ENCODE assay signal across 8 cellular contexts in the genomic region with DNA sequence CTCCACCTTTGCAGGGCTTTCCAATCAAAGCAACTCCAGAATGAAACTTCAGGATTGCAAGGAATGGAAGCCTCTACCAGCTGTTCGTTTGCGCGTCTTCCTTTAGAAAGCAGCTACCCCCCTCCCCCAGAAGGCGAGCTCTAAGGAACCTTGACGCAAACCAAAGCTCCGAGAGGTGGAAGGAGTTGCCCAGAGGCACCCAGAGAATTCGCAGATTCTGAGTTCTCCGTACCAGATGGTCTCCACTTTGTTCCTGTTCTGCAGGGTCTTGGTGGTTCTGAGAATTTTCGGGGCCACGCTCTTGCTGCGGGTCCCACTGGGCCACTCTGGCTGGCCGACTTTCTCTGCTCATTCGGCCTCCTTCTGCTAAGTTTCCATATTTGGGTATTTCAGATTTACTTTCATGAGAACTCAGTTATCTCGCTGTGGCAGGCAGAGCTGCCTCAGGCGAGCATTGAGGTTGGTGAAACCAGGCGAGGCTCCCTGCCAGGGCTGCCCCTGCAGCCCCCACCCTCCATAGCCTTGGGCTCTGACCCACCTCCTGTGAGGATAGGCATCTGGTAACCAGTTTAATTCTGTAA. TPM values are rescaled to one million over a fixed set of nuclear protein-coding genes. Genes with fewer than 3 reads are reported as not detected.
DNase-seq lines count a peak whose midpoint lies in the region; ATAC-seq and TF ChIP-seq lines count a peak whose summit lies in the region.

No MANE protein-coding gene starts in this region.

- POLR2A ChIA-PET in WTC11 (lab: Charles Lee) = interaction anchor here (0.9 to 1.2 kb wide), 2 partner anchors 12 to 252 kb away, joined by 3 read pairs; a partner anchor contains a TSS

- ATAC-seq in CD4-positive, CD25-positive, alpha-beta regulatory T cell (ENCODE audit: low read depth in 2 of 2) = peak; percentile 29 to 40
- peak; percentile 25 for ATAC-seq in GM18909 (IDR thresholded peaks at IDR 0.05; ENCODE audit: poor library complexity, unreplicated experiment)
- peak; percentile 24 for ATAC-seq in HG03378 (IDR thresholded peaks at IDR 0.05; ENCODE audit: unreplicated experiment)
- ATAC-seq in WTC11 = peak; percentile 19
- ATAC-seq in esophagus mucosa = peak; percentile 3
- no peak for ATAC-seq in HG03139 (IDR thresholded peaks at IDR 0.05; ENCODE audit: unreplicated experiment)

- TF ChIP-seq CTCF in WTC11 (IDR thresholded peaks at IDR 0.05) (no peak), neural crest cell (conservative IDR thresholded peaks at IDR 0.05) (no peak)

- peaks cover 12% of the 10 kb centered on the region for H3K36me3 Mint-ChIP-seq in CD4-positive, CD25-positive, alpha-beta regulatory T cell
- H3K36me3 Mint-ChIP-seq in WTC11 = no peaks in the 10 kb centered on the region
- no peaks in the 10 kb centered on the region for H3K36me3 Mint-ChIP-seq in neural crest cell (ENCODE audit: low read depth)

- no peaks in the 10 kb centered on the region for H3K27me3 ChIP-seq in CD4-positive, CD25-positive, alpha-beta regulatory T cell (ENCODE audit: control insufficient read depth, insufficient read depth, low read length)

- peak overlapping the region; percentile 91 for H3K4me3 ChIP-seq in CD4-positive, CD25-positive, alpha-beta regulatory T cell (ENCODE audit: low read depth, low read length)

- peak in 2 of 3 donors; percentile 43 to 75 for DNase-seq in CD4-positive, CD25-positive, alpha-beta regulatory T cell
- DNase-seq in WTC11 (ENCODE audit: low spot score) = peak; percentile 36
- no peak for DNase-seq in neural crest cell (ENCODE audit: low read depth, low spot score)
- DNase-seq in 8988T = no peak

- H3K4me3 Mint-ChIP-seq in CD4-positive, CD25-positive, alpha-beta regulatory T cell = peak overlapping the region; percentile 95 to 97 (median 96)
- peak overlapping the region; percentile 80 for H3K4me3 Mint-ChIP-seq in WTC11
- peak overlapping the region; percentile 90 for H3K4me3 Mint-ChIP-seq in neural crest cell

- H3K4me1 Mint-ChIP-seq in CD4-positive, CD25-positive, alpha-beta regulatory T cell = peaks cover 34 to 77% (median 62%) of the 10 kb centered on the region in 4 donors
- H3K4me1 Mint-ChIP-seq in WTC11 = peaks cover 56% of the 10 kb centered on the region
- peaks cover 38% of the 10 kb centered on the region for H3K4me1 Mint-ChIP-seq in neural crest cell

- H3K4me1 ChIP-seq in CD4-positive, CD25-positive, alpha-beta regulatory T cell (ENCODE audit: control insufficient read depth, insufficient read depth, low read length, poor library complexity, severe bottlenecking) = peaks cover 63% of the 10 kb centered on the region

- peaks cover 2% of the 10 kb centered on the region for H3K36me3 ChIP-seq in CD4-positive, CD25-positive, alpha-beta regulatory T cell (ENCODE audit: control insufficient read depth, insufficient read depth, low read length)

- no peaks in the 10 kb centered on the region for H3K9me3 ChIP-seq in CD4-positive, CD25-positive, alpha-beta regulatory T cell (ENCODE audit: control insufficient read depth in 2 of 2, low read length in 2 of 2)

- H3K27me3 Mint-ChIP-seq in CD4-positive, CD25-positive, alpha-beta regulatory T cell = no peaks in the 10 kb centered on the region
- H3K27me3 Mint-ChIP-seq in WTC11 (ENCODE audit: low read depth) (peaks cover 17% of the 10 kb centered on the region), neural crest cell (ENCODE audit: low read depth) (peaks cover 21% of the 10 kb centered on the region)

- H3K27ac Mint-ChIP-seq in CD4-positive, CD25-positive, alpha-beta regulatory T cell = peak overlapping the region; percentile 90 to 100 (median 95)
- H3K27ac Mint-ChIP-seq in WTC11 = no peak overlapping the region
- H3K27ac Mint-ChIP-seq in neural crest cell (ENCODE audit: unreplicated experiment) = no peak overlapping the region

- peak overlapping the region; percentile 83 for H3K27ac ChIP-seq in CD4-positive, CD25-positive, alpha-beta regulatory T cell (ENCODE audit: insufficient read depth, low read length, poor library complexity, severe bottlenecking)

- H3K9me3 Mint-ChIP-seq in CD4-positive, CD25-positive, alpha-beta regulatory T cell = no peaks in the 10 kb centered on the region
- H3K9me3 Mint-ChIP-seq in WTC11 (no peaks in the 10 kb centered on the region), neural crest cell (no peaks in the 10 kb centered on the region)

- CTCF ChIA-PET in WTC11 (lab: Charles Lee) = interaction anchor here (0.6 to 2.5 kb wide), 9 partner anchors 9 to 193 kb away, joined by 3 to 14 read pairs (median 5); a partner anchor contains a TSS

TF ChIP-seq in WTC11, 78 proteins besides CTCF, POLR2A, EP300 and RAD21:
- TF ChIP-seq, protein P1, sequence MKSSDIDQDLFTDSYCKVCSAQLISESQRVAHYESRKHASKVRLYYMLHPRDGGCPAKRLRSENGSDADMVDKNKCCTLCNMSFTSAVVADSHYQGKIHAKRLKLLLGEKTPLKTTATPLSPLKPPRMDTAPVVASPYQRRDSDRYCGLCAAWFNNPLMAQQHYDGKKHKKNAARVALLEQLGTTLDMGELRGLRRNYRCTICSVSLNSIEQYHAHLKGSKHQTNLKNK (CRISPR knock-in tag; IDR thresholded peaks at IDR 0.05) = no peak
- TF ChIP-seq, protein P2, sequence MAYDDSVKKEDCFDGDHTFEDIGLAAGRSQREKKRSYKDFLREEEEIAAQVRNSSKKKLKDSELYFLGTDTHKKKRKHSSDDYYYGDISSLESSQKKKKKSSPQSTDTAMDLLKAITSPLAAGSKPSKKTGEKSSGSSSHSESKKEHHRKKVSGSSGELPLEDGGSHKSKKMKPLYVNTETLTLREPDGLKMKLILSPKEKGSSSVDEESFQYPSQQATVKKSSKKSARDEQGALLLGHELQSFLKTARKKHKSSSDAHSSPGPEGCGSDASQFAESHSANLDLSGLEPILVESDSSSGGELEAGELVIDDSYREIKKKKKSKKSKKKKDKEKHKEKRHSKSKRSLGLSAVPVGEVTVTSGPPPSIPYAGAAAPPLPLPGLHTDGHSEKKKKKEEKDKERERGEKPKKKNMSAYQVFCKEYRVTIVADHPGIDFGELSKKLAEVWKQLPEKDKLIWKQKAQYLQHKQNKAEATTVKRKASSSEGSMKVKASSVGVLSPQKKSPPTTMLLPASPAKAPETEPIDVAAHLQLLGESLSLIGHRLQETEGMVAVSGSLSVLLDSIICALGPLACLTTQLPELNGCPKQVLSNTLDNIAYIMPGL (CRISPR knock-in tag; IDR thresholded peaks at IDR 0.05) = peak; percentile 61; the same call in 1 of the 2 replicates

RNA-seq across cellular contexts. Expression of a gene that starts 0.8 kb away (rescaled TPM):
- total RNA-seq in CD4-positive, CD25-positive, alpha-beta regulatory T cell = 58.3 TPM
- 10 to 100 TPM; 34.4 to 41.7 (median 38.3) TPM for polyA plus RNA-seq in CD4-positive, CD25-positive, alpha-beta regulatory T cell
- total RNA-seq in WTC11 (2021) = 22.2 to 25.8 TPM (median 25.5 TPM) in 3 replicates
- total RNA-seq in esophagus mucosa = 2.8 TPM
- 12.1 and 12.6 TPM in 2 replicates for total RNA-seq in neural crest cell

Comparison
In these comparisons a context has a peak if more than half of its experiments do, and no peak if none do; other contexts are left out.
1. DNase-seq: peak in CD4-positive, CD25-positive, alpha-beta regulatory T cell (2 of 3) and WTC11 (single experiment); none in neural crest cell (single experiment) and 8988T (single experiment).
2. H3K27ac Mint-ChIP-seq: peak in CD4-positive, CD25-positive, alpha-beta regulatory T cell (3 of 3); none in WTC11 (single experiment) and neural crest cell (single experiment).
3. Peak in every context shown above with its lines, with median percentiles within 50 percentile points of each other: H3K4me3 Mint-ChIP-seq.